ENCODE assay signal across 20 cellular contexts in genomic region chr10:15180736-15181135, GRCh38.
"Had no signal": no experiment of that assay in that cellular context is flagged by ENCODE, and none has a peak within 500 bp of the region (broad histone marks: within the 10 kb centered on the region; RNA-seq: fewer than 3 reads in every experiment).

No MANE protein-coding gene starts in this region.

- H3K4me1 Mint-ChIP-seq: neural progenitor cell had no signal

- H3K27ac ChIP-seq: neural progenitor cell, ovary, thyroid gland had no signal

- H3K9me3 Mint-ChIP-seq: activated naive CD4-positive, alpha-beta T cell treated with anti-CD3 and anti-CD28 coated beads, Interleukin-2, amount 50 U/mL, for 24 hours; activated T-cell treated with anti-CD3 and anti-CD28 coated beads, Interleukin-2, amount 50 U/mL, for 4 hours; brain; central memory CD8-positive, alpha-beta T cell; stimulated activated effector memory CD8-positive, alpha-beta T cell treated with anti-CD3 and anti-CD28 coated beads, Interleukin-12 subunit alpha, Interleukin-12 subunit beta, amount 100 ng/mL, for 72 hours; T-helper 1 cell treated with Interleukin-12 subunit alpha and Interleukin-12 subunit beta and Interleukin-4 antibody, amounts not matched to agents 30 μg/mL and 1 μg/mL, for 36 hours had no signal

- ATAC-seq: activated CD8-positive, alpha-beta T cell treated with anti-CD3 and anti-CD28 coated beads for 36 hours; activated T-cell treated with anti-CD3 and anti-CD28 coated beads, Interleukin-2, amount 50 U/mL, for 4 hours; left colon; stimulated activated effector memory CD8-positive, alpha-beta T cell treated with anti-CD3 and anti-CD28 coated beads, Interleukin-12 subunit alpha, Interleukin-12 subunit beta, amount 100 ng/mL, for 72 hours had no signal

- H3K27me3 ChIP-seq: neural progenitor cell, ovary, thyroid gland had no signal

- FAIRE-seq: endothelial cell of umbilical vein, islet of Langerhans, urothelium cell line had no signal

- H3K27me3 Mint-ChIP-seq: activated CD8-positive, alpha-beta T cell treated with anti-CD3 and anti-CD28 coated beads for 36 hours; activated naive CD4-positive, alpha-beta T cell treated with anti-CD3 and anti-CD28 coated beads, Interleukin-2, amount 50 U/mL, for 24 hours; brain; central memory CD8-positive, alpha-beta T cell had no signal

- H3K4me3 ChIP-seq: neural progenitor cell, ovary, thyroid gland had no signal

- H3K4me3 Mint-ChIP-seq: activated CD8-positive, alpha-beta T cell treated with anti-CD3 and anti-CD28 coated beads for 36 hours; activated naive CD4-positive, alpha-beta T cell treated with anti-CD3 and anti-CD28 coated beads, Interleukin-2, amount 50 U/mL, for 24 hours; activated T-cell treated with anti-CD3 and anti-CD28 coated beads, Interleukin-2, amount 50 U/mL, for 4 hours; central memory CD8-positive, alpha-beta T cell; naive B cell; neural progenitor cell; stimulated activated effector memory CD8-positive, alpha-beta T cell treated with anti-CD3 and anti-CD28 coated beads, Interleukin-12 subunit alpha, Interleukin-12 subunit beta, amount 100 ng/mL, for 72 hours; T-helper 1 cell treated with Interleukin-12 subunit alpha and Interleukin-12 subunit beta and Interleukin-4 antibody, amounts not matched to agents 30 μg/mL and 1 μg/mL, for 36 hours had no signal

- H3K4me2 ChIP-seq: neural progenitor cell had no signal

- H3K27ac Mint-ChIP-seq: activated CD8-positive, alpha-beta T cell treated with anti-CD3 and anti-CD28 coated beads for 36 hours; activated naive CD4-positive, alpha-beta T cell treated with anti-CD3 and anti-CD28 coated beads, Interleukin-2, amount 50 U/mL, for 24 hours; naive B cell; neural progenitor cell; stimulated activated effector memory CD8-positive, alpha-beta T cell treated with anti-CD3 and anti-CD28 coated beads, Interleukin-12 subunit alpha, Interleukin-12 subunit beta, amount 100 ng/mL, for 72 hours; T-helper 1 cell treated with Interleukin-12 subunit alpha and Interleukin-12 subunit beta and Interleukin-4 antibody, amounts not matched to agents 30 μg/mL and 1 μg/mL, for 36 hours had no signal

- DNase-seq: activated CD4-positive, alpha-beta T cell treated with anti-CD3 and anti-CD28 coated beads for 4 hours; activated CD8-positive, alpha-beta T cell treated with anti-CD3 and anti-CD28 coated beads for 36 hours; activated effector memory CD4-positive, alpha-beta T cell treated with anti-CD3 and anti-CD28 coated beads, Interleukin-2, amount 50 U/mL, for 16 hours; activated T-cell treated with anti-CD3 and anti-CD28 coated beads, Interleukin-2, amount 50 U/mL, for 4 hours; amygdala; cortex of kidney; effector CD8-positive, alpha-beta T cell; left colon; naive B cell; ovary; thyroid gland had no signal

- H3K4me1 ChIP-seq: neural progenitor cell, thyroid gland had no signal

- H3K36me3 Mint-ChIP-seq: brain; naive B cell; stimulated activated effector memory CD8-positive, alpha-beta T cell treated with anti-CD3 and anti-CD28 coated beads, Interleukin-12 subunit alpha, Interleukin-12 subunit beta, amount 100 ng/mL, for 72 hours had no signal

- H3K9me3 ChIP-seq: ovary, thyroid gland had no signal

- H2AFZ ChIP-seq: neural progenitor cell had no signal

- H3K9ac ChIP-seq: neural progenitor cell had no signal

- H3K36me3 ChIP-seq: neural progenitor cell, ovary, thyroid gland had no signal
